ENCODE assay signal across 24 cellular contexts in genomic region chr21:18602711-18603110, GRCh38.
"Had no signal": no experiment of that assay in that cellular context is flagged by ENCODE, and none has a peak within 500 bp of the region (broad histone marks: within the 10 kb centered on the region; RNA-seq: fewer than 3 reads in every experiment).

No MANE protein-coding gene starts in this region.

- H3K36me3 ChIP-seq: esophagus muscularis mucosa, gastroesophageal sphincter, heart left ventricle, left lung, neutrophil, pancreas, spleen, thoracic aorta, tibial nerve, upper lobe of left lung had no signal

- ATAC-seq: foreskin keratinocyte; gastroesophageal sphincter; heart left ventricle; left lung; mucosa of descending colon; natural killer cell treated with Interleukin-12 subunit alpha and Interleukin-12 subunit beta and Interleukin-15 and Interleukin-18, amount 100 ng/mL, for 72 hours; pancreas; stimulated activated naive B cell treated with anti-CD40 and anti-IgM and Interleukin-4, amounts not matched to agents 10 μg/mL and 1 μg/mL and 100 μg/mL, for 72 hours had no signal

- FAIRE-seq: endothelial cell of umbilical vein, kidney, pancreas, urothelium cell line had no signal

- H3K79me2 ChIP-seq: hepatocyte had no signal

- H2AFZ ChIP-seq: hepatocyte had no signal

- DNase-seq: dermis blood vessel endothelial cell; effector memory CD4-positive, alpha-beta T cell; foreskin keratinocyte; heart left ventricle; kidney; left lung; mesenchymal stem cell; mucosa of descending colon; naive B cell; pancreas; spleen; stimulated activated naive B cell treated with anti-CD40 and anti-IgM and Interleukin-4, amounts not matched to agents 10 μg/mL and 1 μg/mL and 100 μg/mL, for 72 hours; upper lobe of left lung had no signal

- H3K4me3 ChIP-seq: coronary artery, esophagus muscularis mucosa, gastroesophageal sphincter, heart left ventricle, hepatocyte, left lung, mucosa of descending colon, pancreas, skin epidermis, spleen, thoracic aorta, tibial nerve, upper lobe of left lung had no signal

- H3K27me3 ChIP-seq: esophagus muscularis mucosa, foreskin keratinocyte, gastroesophageal sphincter, heart left ventricle, hepatocyte, left lung, neutrophil, pancreas, spleen, tibial nerve, upper lobe of left lung had no signal

- H3K9me3 ChIP-seq: esophagus muscularis mucosa, gastroesophageal sphincter, heart left ventricle, mucosa of descending colon, neutrophil, pancreas, spleen, thoracic aorta, tibial nerve, upper lobe of left lung had no signal

- H3K4me1 ChIP-seq: esophagus muscularis mucosa, foreskin keratinocyte, gastroesophageal sphincter, heart left ventricle, left lung, pancreas, spleen, tibial nerve, upper lobe of left lung had no signal

- H3K4me2 ChIP-seq: hepatocyte had no signal

- H3K27ac ChIP-seq: coronary artery, esophagus muscularis mucosa, foreskin keratinocyte, gastroesophageal sphincter, heart left ventricle, hepatocyte, left lung, neutrophil, pancreas, skin epidermis, spleen, thoracic aorta, tibial nerve, upper lobe of left lung had no signal
